Comparison of ENCODE assay signal across 8 cellular contexts in the genomic region with DNA sequence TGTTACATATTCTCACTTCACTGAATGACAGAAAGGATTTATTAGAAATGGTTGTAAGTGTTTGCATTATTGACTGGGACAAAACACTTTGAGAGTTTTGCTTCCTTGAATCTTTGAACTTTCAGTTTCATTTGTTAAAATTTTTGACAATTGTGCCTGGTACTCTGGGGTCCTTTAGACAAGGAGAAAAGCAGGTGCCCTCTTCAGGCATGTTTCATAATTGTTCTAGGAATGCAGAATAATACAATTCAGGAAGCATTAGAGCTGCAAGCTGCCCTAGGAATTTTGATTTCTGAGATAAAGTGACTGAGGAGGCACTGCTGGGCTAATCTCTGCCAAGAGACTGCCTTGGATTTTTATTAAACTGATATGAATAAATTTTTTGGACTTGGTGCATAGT. TPM values are rescaled to one million over a fixed set of nuclear protein-coding genes. Genes with fewer than 3 reads are reported as not detected.
DNase-seq lines count a peak whose midpoint lies in the region; ATAC-seq, FAIRE-seq and TF ChIP-seq lines count a peak whose summit lies in the region.

No MANE protein-coding gene starts in this region.

- H3K27me3 ChIP-seq in aorta (ENCODE audit: control insufficient read depth in 1 of 2, insufficient read depth in 2 of 2, low read length in 1 of 2), result no peaks in the 10 kb centered on the region

- DNase-seq in D721Med (ENCODE audit: insufficient read length, low spot score), result no peak
- peak; percentile 66 for DNase-seq in amniotic stem cell (lab: John Stamatoyannopoulos, UW)
- DNase-seq in left colon, result no peak
- no peak for DNase-seq in aorta
- no peak for DNase-seq in SHP77 (lab: John Stamatoyannopoulos, UW)
- no peak for DNase-seq in activated gamma-delta T cell (lab: John Stamatoyannopoulos, UW)

- FAIRE-seq in D721Med (lab: Jason Lieb, UNC), result no peak

- H3K4me1 ChIP-seq in aorta (ENCODE audit: control insufficient read depth in 1 of 2, insufficient read depth in 2 of 2, low read length in 2 of 2), result peaks cover 1 to 6% of the 10 kb centered on the region in 2 donors

- intact Hi-C loops in left colon (cut with DNase I, micrococcal nuclease), result no loop called here
- intact Hi-C loops in aorta (cut with DNase I), result loop anchor here (5.0 kb wide), 1 partner anchor 86 kb away; no protein-coding TSS in a partner anchor

- no peaks in the 10 kb centered on the region for H3K36me3 ChIP-seq in aorta (ENCODE audit: control insufficient read depth in 1 of 2, insufficient read depth in 2 of 2, low read length in 1 of 2)

- peak; percentile 68 for ATAC-seq in left colon
- ATAC-seq in aorta (ENCODE audit: low FRiP score), result peak; percentile 68
- ATAC-seq in HG03571 (IDR thresholded peaks at IDR 0.05; ENCODE audit: unreplicated experiment), result no peak

- TF ChIP-seq CTCF in D721Med (IDR thresholded peaks at IDR 0.05; ENCODE audit: insufficient read depth, missing control alignments), result peak; percentile 45

- peak; percentile 47 for TF ChIP-seq RAD21 in Ishikawa (IDR thresholded peaks at IDR 0.05; ENCODE audit: low read depth)

- no peak for TF ChIP-seq EP300 in Ishikawa (IDR thresholded peaks at IDR 0.05; ENCODE audit: borderline replicate concordance)

- H3K9me3 ChIP-seq in aorta (ENCODE audit: control insufficient read depth, low read length), result no peaks in the 10 kb centered on the region

- H3K4me3 ChIP-seq in aorta (ENCODE audit: low read length in 2 of 2), result no peak overlapping the region

- H3K27ac ChIP-seq in aorta (ENCODE audit: low read depth in 1 of 2, low read length in 2 of 2), result no peak overlapping the region

TF ChIP-seq in Ishikawa, 13 proteins besides CTCF, POLR2A, EP300 and RAD21:
- peak; percentile 63 for TF ChIP-seq TEAD4 (IDR thresholded peaks at IDR 0.05)
- TF ChIP-seq, protein P1, sequence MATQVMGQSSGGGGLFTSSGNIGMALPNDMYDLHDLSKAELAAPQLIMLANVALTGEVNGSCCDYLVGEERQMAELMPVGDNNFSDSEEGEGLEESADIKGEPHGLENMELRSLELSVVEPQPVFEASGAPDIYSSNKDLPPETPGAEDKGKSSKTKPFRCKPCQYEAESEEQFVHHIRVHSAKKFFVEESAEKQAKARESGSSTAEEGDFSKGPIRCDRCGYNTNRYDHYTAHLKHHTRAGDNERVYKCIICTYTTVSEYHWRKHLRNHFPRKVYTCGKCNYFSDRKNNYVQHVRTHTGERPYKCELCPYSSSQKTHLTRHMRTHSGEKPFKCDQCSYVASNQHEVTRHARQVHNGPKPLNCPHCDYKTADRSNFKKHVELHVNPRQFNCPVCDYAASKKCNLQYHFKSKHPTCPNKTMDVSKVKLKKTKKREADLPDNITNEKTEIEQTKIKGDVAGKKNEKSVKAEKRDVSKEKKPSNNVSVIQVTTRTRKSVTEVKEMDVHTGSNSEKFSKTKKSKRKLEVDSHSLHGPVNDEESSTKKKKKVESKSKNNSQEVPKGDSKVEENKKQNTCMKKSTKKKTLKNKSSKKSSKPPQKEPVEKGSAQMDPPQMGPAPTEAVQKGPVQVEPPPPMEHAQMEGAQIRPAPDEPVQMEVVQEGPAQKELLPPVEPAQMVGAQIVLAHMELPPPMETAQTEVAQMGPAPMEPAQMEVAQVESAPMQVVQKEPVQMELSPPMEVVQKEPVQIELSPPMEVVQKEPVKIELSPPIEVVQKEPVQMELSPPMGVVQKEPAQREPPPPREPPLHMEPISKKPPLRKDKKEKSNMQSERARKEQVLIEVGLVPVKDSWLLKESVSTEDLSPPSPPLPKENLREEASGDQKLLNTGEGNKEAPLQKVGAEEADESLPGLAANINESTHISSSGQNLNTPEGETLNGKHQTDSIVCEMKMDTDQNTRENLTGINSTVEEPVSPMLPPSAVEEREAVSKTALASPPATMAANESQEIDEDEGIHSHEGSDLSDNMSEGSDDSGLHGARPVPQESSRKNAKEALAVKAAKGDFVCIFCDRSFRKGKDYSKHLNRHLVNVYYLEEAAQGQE (IDR thresholded peaks at IDR 0.05; ENCODE audit: low read depth), result no peak

RNA-seq across cellular contexts. Expression of a gene that starts 49.7 kb away (rescaled TPM):
- total RNA-seq in left colon, result 10 to 100 TPM; 64.3 to 65.7 TPM
- 10 to 100 TPM; 30.1 to 32.4 TPM for total RNA-seq in aorta
- 10 to 100 TPM; 15.6 to 18.2 TPM for polyA plus RNA-seq in aorta

RNA-seq across cellular contexts. Expression of a gene that starts 59.0 kb away (rescaled TPM):
- total RNA-seq in left colon (10 to 100 TPM; 58.0 to 74.7 TPM), aorta (100 to 1,000 TPM in 1 of 2 donors, 10 to 100 TPM in 1; 96.3 to 148 TPM)
- 10 to 100 TPM; 17.9 to 52.5 TPM for polyA plus RNA-seq in aorta

Comparison
In these comparisons a context has a peak if more than half of its experiments do, and no peak if none do; other contexts are left out.
1. intact Hi-C loops: an anchor here in aorta (5.0 kb wide); none called in left colon.